Comparison of ENCODE assay signal across 9 cellular contexts in the genomic region with DNA sequence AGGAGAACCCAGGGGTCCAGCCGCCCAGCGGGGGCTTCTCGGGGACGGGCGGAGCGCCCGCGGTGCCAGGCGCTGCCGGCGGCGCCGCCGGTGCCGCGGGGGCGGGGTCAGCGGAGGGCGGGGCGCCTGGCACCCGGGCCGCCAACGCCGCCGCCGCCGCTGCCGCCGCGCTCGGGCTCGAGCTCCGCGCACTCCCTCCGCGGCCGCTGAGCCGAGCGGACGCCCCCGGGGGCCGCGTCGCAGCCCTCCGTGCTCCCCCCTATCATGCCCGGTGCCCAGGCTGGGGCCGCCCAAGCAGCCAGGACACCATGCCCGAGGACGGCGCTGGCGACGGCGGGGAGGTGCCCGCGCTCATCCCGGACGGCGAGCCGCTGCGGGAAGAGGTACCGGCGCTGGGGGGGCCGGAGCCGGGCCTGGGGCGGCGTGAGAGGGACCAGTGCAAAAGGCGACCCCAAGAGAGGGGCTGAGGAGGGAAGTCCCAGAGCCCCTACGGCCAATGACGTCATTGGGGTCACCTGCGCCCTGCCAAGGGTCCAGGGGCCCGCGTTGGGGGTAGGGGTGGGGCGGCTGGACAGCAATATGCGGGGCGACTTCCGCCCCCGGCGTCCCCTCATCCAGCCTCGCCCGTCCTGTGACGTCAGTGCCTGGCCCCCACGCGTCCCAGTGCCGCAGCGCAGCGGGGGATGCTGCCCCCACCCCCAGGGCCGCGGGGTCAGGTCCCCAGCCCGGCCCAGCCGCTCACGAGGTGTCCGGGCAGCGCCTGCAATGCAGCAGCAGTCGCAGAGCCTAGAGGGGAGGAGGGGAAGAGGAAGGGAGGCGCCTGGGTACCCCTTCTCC. TPM values are rescaled to one million over a fixed set of nuclear protein-coding genes. Genes with fewer than 3 reads are reported as not detected.
A peak's percentile ranks its signal among the peaks of the same experiment; 100 is the strongest.
DNase-seq lines count a peak whose midpoint lies in the region; ATAC-seq, FAIRE-seq and TF ChIP-seq lines count a peak whose summit lies in the region.
"Had no signal": no experiment of that assay in that cellular context is flagged by ENCODE, and none has a peak within 500 bp of the region (broad histone marks: within the 10 kb centered on the region; RNA-seq: fewer than 3 reads in every experiment).

A gene (plus strand): TSS at position 189 of the 837 bp plus-strand sequence. CDS start 120 bp downstream, at position 309.

- peaks cover 18% of the 10 kb centered on the region for H3K27me3 Mint-ChIP-seq in memory B cell

- no peak for TF ChIP-seq CTCF in A549 (IDR thresholded peaks at IDR 0.05)
- TF ChIP-seq CTCF in HEK293 (tag by site-specific recombination; IDR thresholded peaks at IDR 0.05), result no peak
- no peak for TF ChIP-seq CTCF in ascending aorta (IDR thresholded peaks at IDR 0.05)
- TF ChIP-seq CTCF in GM13976 (IDR thresholded peaks at IDR 0.05; ENCODE audit: borderline replicate concordance, control extremely low read depth, extremely low read depth, insufficient read depth, missing control alignments), result no peak

- H3K36me3 Mint-ChIP-seq in memory B cell, result no peaks in the 10 kb centered on the region

- DNase-seq in A549 (ENCODE audit: low read depth in 1 of 2, low spot score in 1 of 2), result no peak
- peak in 1 of 2 donors; percentile 61 for DNase-seq in ascending aorta (ENCODE audit: low spot score in 2 of 2)
- no peak for DNase-seq in memory B cell (ENCODE audit: low spot score in 2 of 2)
- no peak for DNase-seq in Kasumi-1 (lab: John Stamatoyannopoulos, UW)
- DNase-seq in GM13976 (ENCODE audit: low spot score), result no peak

- H3K4me3 ChIP-seq in A549, result peak within 1 kb of the TSS; percentile 65
- H3K4me3 ChIP-seq in HEK293 (ENCODE audit: low read depth, low read length), result peak within 1 kb of the TSS; percentile 34
- H3K4me3 ChIP-seq in ascending aorta, result peak within 1 kb of the TSS; percentile 27 to 67
- H3K4me3 ChIP-seq: GM12878 had no signal

- in situ Hi-C loops in GM13976 (cut with MboI; ENCODE audit: low sequenced_read_pairs, unreplicated experiment), result no loop called here

- H3K36me3 ChIP-seq in HEK293 (ENCODE audit: control insufficient read depth in 2 of 2, insufficient read depth in 1 of 2, low read length in 2 of 2) (peaks cover 0 to 2% of the 10 kb centered on the region in 2 experiments; a peak in 1 of 3 replicates), ascending aorta (no peaks in the 10 kb centered on the region)

- H3K27ac Mint-ChIP-seq in memory B cell, result no peak within 1 kb of the TSS

- intact Hi-C loops in ascending aorta (cut with DNase I), result no loop called here

- POLR2A ChIA-PET in A549 (lab: Yijun Ruan, JAX), result no interaction called here
- POLR2A ChIA-PET in HEK293 (lab: Yijun Ruan, JAX), result interaction anchor here (0.9 to 1.1 kb wide), 2 partner anchors 10 to 404 kb away, joined by 3 to 4 read pairs; a partner anchor contains a TSS

- H3K27ac ChIP-seq in A549, result peak within 1 kb of the TSS; percentile 57 to 88; a peak in 5 of 6 replicates
- no peak within 1 kb of the TSS for H3K27ac ChIP-seq in HEK293 (ENCODE audit: extremely low read depth, low read depth, low read length)
- no peak within 1 kb of the TSS for H3K27ac ChIP-seq in ascending aorta

- 0% methylated on average over 6 of the region's 95 CpGs for WGBS in A549 (ENCODE audit: missing lambda C conversion rate)

- TF ChIP-seq EP300 in A549 (IDR thresholded peaks at IDR 0.05), result no peak

- H3K9me3 ChIP-seq in A549 (no peaks in the 10 kb centered on the region), HEK293 (ENCODE audit: control insufficient read depth, insufficient read depth, low read depth, low read length) (no peaks in the 10 kb centered on the region), ascending aorta (no peaks in the 10 kb centered on the region)

- no peak for TF ChIP-seq RAD21 in A549 (conservative IDR thresholded peaks at IDR 0.05 in 1 of 2, IDR thresholded peaks at IDR 0.05 in 1 of 2)

- peaks cover 20% of the 10 kb centered on the region for H3K4me1 ChIP-seq in A549
- no peaks in the 10 kb centered on the region for H3K4me1 ChIP-seq in HEK293 (ENCODE audit: control insufficient read depth, insufficient read depth, low read length)
- H3K4me1 ChIP-seq in ascending aorta, result peaks cover 8 to 22% of the 10 kb centered on the region in 2 donors

- no peak for FAIRE-seq in A549 (lab: Jason Lieb, UNC)
- FAIRE-seq: GM12878 had no signal

- peak within 1 kb of the TSS; percentile 60 for H3K4me3 Mint-ChIP-seq in memory B cell

- H3K27me3 ChIP-seq in ascending aorta, result peaks cover 8% of the 10 kb centered on the region

- peak within 1 kb of the TSS; percentile 95 for H3K4me2 ChIP-seq in A549

- peaks cover 26% of the 10 kb centered on the region for H3K4me1 Mint-ChIP-seq in memory B cell

- CTCF ChIA-PET in A549 (lab: Yijun Ruan, JAX), result interaction anchor here (0.8 to 8.3 kb wide), 7 partner anchors 10 to 71 kb away, joined by 3 to 63 read pairs (median 4); a partner anchor contains a TSS
- CTCF ChIA-PET in HEK293 (lab: Yijun Ruan, JAX), result interaction anchor here (0.8 to 1.3 kb wide), 3 partner anchors 18 to 95 kb away, joined by 3 to 9 read pairs (median 4); no protein-coding TSS in a partner anchor

- no peak for ATAC-seq in A549
- ATAC-seq in memory B cell (ENCODE audit: low read depth), result no peak
- ATAC-seq in GM18505 (IDR thresholded peaks at IDR 0.05; ENCODE audit: unreplicated experiment), result no peak
- ATAC-seq in GM19023 (IDR thresholded peaks at IDR 0.05; ENCODE audit: unreplicated experiment), result no peak
- ATAC-seq: GM12878 had no signal

- no peaks in the 10 kb centered on the region for H3K9me3 Mint-ChIP-seq in memory B cell

- TF ChIP-seq POLR2A in A549 (IDR thresholded peaks at IDR 0.05; ENCODE audit: low read length) (no peak), GM18505 (IDR thresholded peaks at IDR 0.05; ENCODE audit: borderline replicate concordance, extremely low read depth, insufficient read depth, insufficient read length) (no peak)

TF ChIP-seq in A549, 52 proteins besides CTCF, POLR2A, EP300 and RAD21:
- no peak for TF ChIP-seq KDM1A (IDR thresholded peaks at IDR 0.05; ENCODE audit: low read depth)

TF ChIP-seq in HEK293, 187 proteins besides CTCF, POLR2A, EP300 and RAD21 (continues in another document):
- TF ChIP-seq GFI1B (tag by site-specific recombination; IDR thresholded peaks at IDR 0.05), result no peak
- TF ChIP-seq ZNF404 (tag by site-specific recombination; IDR thresholded peaks at IDR 0.05), result no peak
- TF ChIP-seq ZNF274 (IDR thresholded peaks at IDR 0.05; ENCODE audit: low read length), result no peak
- no peak for TF ChIP-seq ZNF274 (tag by site-specific recombination; IDR thresholded peaks at IDR 0.05; ENCODE audit: borderline replicate concordance)
- TF ChIP-seq, protein P1, sequence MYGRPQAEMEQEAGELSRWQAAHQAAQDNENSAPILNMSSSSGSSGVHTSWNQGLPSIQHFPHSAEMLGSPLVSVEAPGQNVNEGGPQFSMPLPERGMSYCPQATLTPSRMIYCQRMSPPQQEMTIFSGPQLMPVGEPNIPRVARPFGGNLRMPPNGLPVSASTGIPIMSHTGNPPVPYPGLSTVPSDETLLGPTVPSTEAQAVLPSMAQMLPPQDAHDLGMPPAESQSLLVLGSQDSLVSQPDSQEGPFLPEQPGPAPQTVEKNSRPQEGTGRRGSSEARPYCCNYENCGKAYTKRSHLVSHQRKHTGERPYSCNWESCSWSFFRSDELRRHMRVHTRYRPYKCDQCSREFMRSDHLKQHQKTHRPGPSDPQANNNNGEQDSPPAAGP (tag by site-specific recombination; IDR thresholded peaks at IDR 0.05), result no peak
- 0 out of 2 replicates have a peak, but pooled peaks have one; percentile 1 for TF ChIP-seq ZNF335 (tag by site-specific recombination; conservative IDR thresholded peaks at IDR 0.05)
- no peak for TF ChIP-seq ZXDB (tag by site-specific recombination; IDR thresholded peaks at IDR 0.05)
- TF ChIP-seq KLF16 (tag by site-specific recombination; IDR thresholded peaks at IDR 0.05), result no peak
- TF ChIP-seq ZNF677 (tag by site-specific recombination; IDR thresholded peaks at IDR 0.05), result no peak
- TF ChIP-seq ZNF654 (tag by site-specific recombination; IDR thresholded peaks at IDR 0.05; ENCODE audit: low read depth), result no peak
- peak; percentile 36 for TF ChIP-seq ZNF629 (tag by site-specific recombination; IDR thresholded peaks at IDR 0.05)
- TF ChIP-seq, protein P2, sequence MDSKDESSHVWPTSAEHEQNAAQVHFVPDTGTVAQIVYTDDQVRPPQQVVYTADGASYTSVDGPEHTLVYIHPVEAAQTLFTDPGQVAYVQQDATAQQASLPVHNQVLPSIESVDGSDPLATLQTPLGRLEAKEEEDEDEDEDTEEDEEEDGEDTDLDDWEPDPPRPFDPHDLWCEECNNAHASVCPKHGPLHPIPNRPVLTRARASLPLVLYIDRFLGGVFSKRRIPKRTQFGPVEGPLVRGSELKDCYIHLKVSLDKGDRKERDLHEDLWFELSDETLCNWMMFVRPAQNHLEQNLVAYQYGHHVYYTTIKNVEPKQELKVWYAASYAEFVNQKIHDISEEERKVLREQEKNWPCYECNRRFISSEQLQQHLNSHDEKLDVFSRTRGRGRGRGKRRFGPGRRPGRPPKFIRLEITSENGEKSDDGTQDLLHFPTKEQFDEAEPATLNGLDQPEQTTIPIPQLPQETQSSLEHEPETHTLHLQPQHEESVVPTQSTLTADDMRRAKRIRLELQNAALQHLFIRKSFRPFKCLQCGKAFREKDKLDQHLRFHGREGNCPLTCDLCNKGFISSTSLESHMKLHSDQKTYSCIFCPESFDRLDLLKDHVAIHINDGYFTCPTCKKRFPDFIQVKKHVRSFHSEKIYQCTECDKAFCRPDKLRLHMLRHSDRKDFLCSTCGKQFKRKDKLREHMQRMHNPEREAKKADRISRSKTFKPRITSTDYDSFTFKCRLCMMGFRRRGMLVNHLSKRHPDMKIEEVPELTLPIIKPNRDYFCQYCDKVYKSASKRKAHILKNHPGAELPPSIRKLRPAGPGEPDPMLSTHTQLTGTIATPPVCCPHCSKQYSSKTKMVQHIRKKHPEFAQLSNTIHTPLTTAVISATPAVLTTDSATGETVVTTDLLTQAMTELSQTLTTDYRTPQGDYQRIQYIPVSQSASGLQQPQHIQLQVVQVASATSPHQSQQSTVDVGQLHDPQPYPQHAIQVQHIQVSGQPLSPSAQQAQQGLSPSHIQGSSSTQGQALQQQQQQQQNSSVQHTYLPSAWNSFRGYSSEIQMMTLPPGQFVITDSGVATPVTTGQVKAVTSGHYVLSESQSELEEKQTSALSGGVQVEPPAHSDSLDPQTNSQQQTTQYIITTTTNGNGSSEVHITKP (tag by site-specific recombination; IDR thresholded peaks at IDR 0.05), result no peak

RNA-seq across cellular contexts. Expression of the gene that starts here (rescaled TPM):
- 0.44 and 0.62 TPM in 2 replicates for polyA plus RNA-seq in A549 (2011; rRNA removed)
- 0.91 and 1.8 TPM in 2 replicates for polyA plus RNA-seq in A549 (2012; cell fraction: cytosol; rRNA removed)
- 1.8 and 2.3 TPM in 2 replicates for polyA plus RNA-seq in A549 (2012; cell fraction: nucleus; rRNA removed)
- 1.3 to 1.8 TPM (median 1.6 TPM) in 3 replicates for polyA plus RNA-seq in A549 (2017; fragmentation: RNase III; extraction: RNeasy Plus Mini Kit Qiagen cat#74134 plus additional on column Dnase treatment)
- 0.79 and 0.92 TPM in 2 replicates for polyA minus RNA-seq in A549 (2011; rRNA and poly(A)+ RNA removed)
- 3.6 TPM for total RNA-seq in ascending aorta
- total RNA-seq: GM12878 had no signal
- polyA plus RNA-seq: GM12878 had no signal

Comparison
In these comparisons a context has a peak if more than half of its experiments do, and no peak if none do; other contexts are left out.
1. H3K27ac ChIP-seq: peak in A549 (2 of 2); none in HEK293 (single experiment) and ascending aorta (0 of 2).
2. Peak in every context shown above with its lines, with median percentiles within 50 percentile points of each other: H3K4me3 ChIP-seq.